Comparison of ENCODE assay signal across 30 cellular contexts in the genomic region with DNA sequence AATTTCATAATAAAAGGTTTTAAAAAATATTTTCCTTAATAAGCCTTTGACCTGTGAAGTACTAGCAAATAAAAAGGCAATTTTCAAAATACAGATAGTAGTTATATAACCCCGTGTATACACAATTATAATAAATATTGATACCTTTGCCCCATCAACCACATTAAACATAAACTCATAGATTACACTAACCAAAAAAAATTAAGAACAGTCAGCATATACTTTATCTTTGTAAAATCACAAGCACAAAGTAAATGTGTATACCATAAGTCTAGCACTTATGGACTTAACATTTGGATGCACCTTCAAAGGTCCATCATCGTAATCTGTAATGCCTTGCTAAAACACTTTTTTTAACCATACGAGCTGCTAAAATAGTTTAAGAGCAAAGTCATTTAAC.
"Had no signal": no experiment of that assay in that cellular context is flagged by ENCODE, and none has a peak within 500 bp of the region (broad histone marks: within the 10 kb centered on the region; RNA-seq: fewer than 3 reads in every experiment).

No MANE protein-coding gene starts in this region.

- H3K9me3 ChIP-seq: body of pancreas had no signal

- H3K27me3 ChIP-seq: body of pancreas, cardiac muscle cell, esophagus muscularis mucosa, gastroesophageal sphincter, heart right ventricle had no signal

- H3K4me1 ChIP-seq: body of pancreas, esophagus muscularis mucosa, gastroesophageal sphincter, heart right ventricle had no signal

- ATAC-seq: activated CD4-positive, CD25-positive, alpha-beta regulatory T cell treated with anti-CD3 and anti-CD28 coated beads, Interleukin-2, amount 50 U/mL, for 24 hours; activated CD8-positive, alpha-beta T cell treated with anti-CD3 and anti-CD28 coated beads for 36 hours; activated T-cell treated with anti-CD3 and anti-CD28 coated beads, Interleukin-2, amount 50 U/mL, for 4 hours; activated T-helper 17 cell treated with anti-CD3 and anti-CD28 coated beads, Interleukin-2, amount 50 U/mL, for 72 hours; body of pancreas; effector memory CD8-positive, alpha-beta T cell; gastroesophageal sphincter; heart right ventricle; T-helper 17 cell had no signal

- H3K4me3 ChIP-seq: body of pancreas, cardiac muscle cell, esophagus muscularis mucosa, gastroesophageal sphincter, heart right ventricle had no signal

- H3K27ac ChIP-seq: body of pancreas, cardiac muscle cell, esophagus muscularis mucosa, gastroesophageal sphincter, heart right ventricle, WERI-Rb-1 had no signal

- DNase-seq: activated B cell treated with CpG ODN at 0.5 μM for 24 hours; activated CD4-positive, alpha-beta T cell treated with anti-CD3 and anti-CD28 coated beads for 48 hours; activated CD4-positive, alpha-beta T cell treated with anti-CD3 and anti-CD28 coated beads, Interleukin-2, amount 50 U/mL, for 1 hour; activated CD4-positive, alpha-beta T cell treated with anti-CD3 and anti-CD28 coated beads, Interleukin-2, amount 50 U/mL, for 48 hours; activated CD8-positive, alpha-beta memory T cell treated with anti-CD3 and anti-CD28 coated beads for 24 hours; activated CD8-positive, alpha-beta T cell treated with anti-CD3 and anti-CD28 coated beads for 36 hours; activated effector memory CD4-positive, alpha-beta T cell treated with Interleukin-2 at 50 U/mL for 16 hours; activated gamma-delta T cell treated with Interleukin-2 at 50 U/mL for 16 hours; activated naive CD4-positive, alpha-beta T cell treated with anti-CD3 and anti-CD28 coated beads, Interleukin-2, amount 50 U/mL, for 16 hours; activated naive CD4-positive, alpha-beta T cell treated with Interleukin-2 at 50 U/mL for 16 hours; activated T-cell treated with anti-CD3 and anti-CD28 coated beads, Interleukin-2, amount 50 U/mL, for 4 hours; amniotic stem cell; aorta; body of pancreas; cortex of kidney; dermis blood vessel endothelial cell; effector CD4-positive, alpha-beta T cell; effector memory CD8-positive, alpha-beta T cell; erythroblast; foreskin melanocyte; heart right ventricle; T-helper 1 cell; T-helper 17 cell; T1000; WERI-Rb-1 had no signal
